In the genomic region with DNA sequence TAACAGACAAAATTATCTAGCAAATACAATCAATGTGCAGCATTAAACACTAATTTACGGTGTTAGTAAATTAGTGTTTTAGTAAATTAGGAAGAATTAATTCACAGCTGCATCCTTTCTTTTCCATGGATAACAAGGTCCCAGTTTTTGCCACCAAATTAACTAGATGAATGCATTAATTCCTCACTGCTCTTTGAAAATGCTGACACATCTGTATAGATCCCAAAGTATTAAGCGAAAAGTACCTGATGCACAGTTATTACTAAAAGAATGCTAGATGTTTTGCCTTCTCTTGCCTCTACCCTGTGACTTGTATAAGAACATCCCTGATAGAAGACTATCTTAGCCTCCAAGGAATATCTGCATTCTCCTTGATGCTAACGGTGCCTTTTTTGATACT, we compare ENCODE assay signal across 34 cellular contexts.
DNase-seq lines count a peak whose midpoint lies in the region; ATAC-seq, FAIRE-seq and TF ChIP-seq lines count a peak whose summit lies in the region.
"Had no signal": no experiment of that assay in that cellular context is flagged by ENCODE, and none has a peak within 500 bp of the region (broad histone marks: within the 10 kb centered on the region; RNA-seq: fewer than 3 reads in every experiment).

No MANE protein-coding gene starts in this region.

- TF ChIP-seq RAD21 in HepG2 (CRISPR knock-in tag; IDR thresholded peaks at IDR 0.05) = no peak
- TF ChIP-seq RAD21 in A549 (conservative IDR thresholded peaks at IDR 0.05 in 1 of 2, IDR thresholded peaks at IDR 0.05 in 1 of 2) = no peak
- no peak for TF ChIP-seq RAD21 in IMR-90 (IDR thresholded peaks at IDR 0.05; ENCODE audit: low read length)

- no peaks in the 10 kb centered on the region for H3K23me2 ChIP-seq in H9 (ENCODE audit: insufficient read length, low read depth, low read length, poor library complexity, severe bottlenecking)

- TF ChIP-seq CTCF in HepG2 (CRISPR knock-in tag; IDR thresholded peaks at IDR 0.05) (no peak), right lobe of liver (IDR thresholded peaks at IDR 0.05) (no peak), A549 (IDR thresholded peaks at IDR 0.05) (no peak), IMR-90 (conservative IDR thresholded peaks at IDR 0.05; ENCODE audit: low read depth, low read length) (no peak), H9 (conservative IDR thresholded peaks at IDR 0.05) (no peak)

- DNase-seq in HepG2 (ENCODE audit: low spot score) (no peak), right lobe of liver (no peak), A549 (ENCODE audit: low read depth in 1 of 2, low spot score in 1 of 2) (no peak), IMR-90 (no peak), NCI-H748 (lab: John Stamatoyannopoulos, UW; ENCODE audit: unreplicated experiment) (no peak), H9 (no peak)
- DNase-seq: 8988T; ACHN; AML-193; BE2C; C1 segment of cervical spinal cord; Caco-2; Calu3; CD4-positive, alpha-beta memory T cell; CD4-positive, alpha-beta T cell; CD4-positive, CD25-positive, alpha-beta regulatory T cell; CD8-positive, alpha-beta memory T cell; CD8-positive, alpha-beta T cell; COR-L47; DMS 273 treated with DMSO at 0.1 percent for 48 hours; DMS153; DMS53; DMS79; DMS79 treated with DMSO at 0.1 percent for 48 hours; DND-41; EL had no signal

- TF ChIP-seq EP300 in HepG2 (IDR thresholded peaks at IDR 0.05; ENCODE audit: low read depth in 2 of 2, low read length in 2 of 2) = no peak
- no peak for TF ChIP-seq EP300 in HepG2 (CRISPR knock-in tag; IDR thresholded peaks at IDR 0.05; ENCODE audit: borderline replicate concordance)
- TF ChIP-seq EP300 in A549 (IDR thresholded peaks at IDR 0.05) = no peak

- in situ Hi-C loops in HepG2 (cut with HindIII; ENCODE audit: extremely low pct_ligation_motif_present, low pct_unique_long_range_greater_than_20kb) = no loop called here
- in situ Hi-C loops in IMR-90 (cut with MboI; ENCODE audit: low sequenced_read_pairs) = no loop called here

- no peaks in the 10 kb centered on the region for H3K79me1 ChIP-seq in IMR-90 (ENCODE audit: low read depth in 1 of 2, low read length in 2 of 2)
- no peaks in the 10 kb centered on the region for H3K79me1 ChIP-seq in H9 (ENCODE audit: insufficient read depth, low read depth, low read length, poor library complexity, severe bottlenecking)

- H3K56ac ChIP-seq in IMR-90 (ENCODE audit: extremely low read depth, insufficient read depth, low read length) (no peak overlapping the region), H9 (ENCODE audit: insufficient read length, low read depth, low read length) (no peak overlapping the region)

- H3K14ac ChIP-seq in IMR-90 (replicated peaks; ENCODE audit: low read depth, low read length) = no peak overlapping the region
- no peak overlapping the region for H3K14ac ChIP-seq in H9 (ENCODE audit: insufficient read depth, low read length)

- no peak overlapping the region for H2AK9ac ChIP-seq in IMR-90 (replicated peaks; ENCODE audit: low read depth, low read length, poor library complexity)

- H2BK120ac ChIP-seq in IMR-90 (ENCODE audit: low read depth, low read length) = no peak overlapping the region
- no peak overlapping the region for H2BK120ac ChIP-seq in H9 (ENCODE audit: low read depth, low read length, poor library complexity, severe bottlenecking)

- H3K4me2 ChIP-seq in HepG2 (ENCODE audit: low read depth, low read length) = no peak overlapping the region
- no peak overlapping the region for H3K4me2 ChIP-seq in A549
- H3K4me2 ChIP-seq in IMR-90 (ENCODE audit: low read depth, low read length) = no peak overlapping the region
- H3K4me2 ChIP-seq in H9 (ENCODE audit: insufficient read depth, insufficient read length, low read length) = no peak overlapping the region
- H3K4me2 ChIP-seq: BLaER1; BLaER1 treated with 17β-estradiol and CSF1 and Interleukin-3, amounts not matched to agents 10 nM and 100 nM had no signal

- intact Hi-C loops in HepG2 (cut with micrococcal nuclease; ENCODE audit: unreplicated experiment) (no loop called here), right lobe of liver (cut with DNase I) (no loop called here), IMR-90 (cut with micrococcal nuclease) (no loop called here)

- H3K23ac ChIP-seq in IMR-90 (ENCODE audit: low read depth, low read length) = no peak overlapping the region
- no peak overlapping the region for H3K23ac ChIP-seq in H9 (ENCODE audit: insufficient read length, low read depth, low read length)

- FAIRE-seq in HepG2 (lab: Jason Lieb, UNC) (no peak), A549 (lab: Jason Lieb, UNC) (no peak)
- FAIRE-seq: A204.1, D721Med had no signal

- H3K27ac Mint-ChIP-seq in H9 = no peak overlapping the region
- H3K27ac Mint-ChIP-seq: B cell; CD14-positive monocyte; CD4-positive, alpha-beta memory T cell; CD4-positive, alpha-beta T cell; CD4-positive, CD25-positive, alpha-beta regulatory T cell; CD8-positive, alpha-beta memory T cell; CD8-positive, alpha-beta T cell had no signal

- H4K91ac ChIP-seq in IMR-90 (ENCODE audit: insufficient read depth, low read depth, low read length) = no peak overlapping the region
- H4K91ac ChIP-seq in H9 (ENCODE audit: insufficient read length, low read depth, low read length) = no peak overlapping the region

- TF ChIP-seq POLR2A in HepG2 (IDR thresholded peaks at IDR 0.05; ENCODE audit: insufficient read depth in 1 of 2, low read depth in 2 of 2, low read length in 2 of 2) (no peak), right lobe of liver (IDR thresholded peaks at IDR 0.05) (no peak), A549 (IDR thresholded peaks at IDR 0.05; ENCODE audit: low read length) (no peak), IMR-90 (IDR thresholded peaks at IDR 0.05; ENCODE audit: low read depth, low read length) (no peak)

- no peaks in the 10 kb centered on the region for H3K9me3 Mint-ChIP-seq in H9
- H3K9me3 Mint-ChIP-seq: CD14-positive monocyte; CD4-positive, alpha-beta memory T cell; CD4-positive, alpha-beta T cell; CD4-positive, CD25-positive, alpha-beta regulatory T cell; CD8-positive, alpha-beta memory T cell; CD8-positive, alpha-beta T cell had no signal

- H3K18ac ChIP-seq in IMR-90 (ENCODE audit: low read depth, low read length) (no peak overlapping the region), H9 (ENCODE audit: insufficient read length, low read depth, low read length) (no peak overlapping the region)

- H2AFZ ChIP-seq in HepG2 (ENCODE audit: low read length) (no peak overlapping the region), IMR-90 (replicated peaks; ENCODE audit: low read length, poor library complexity) (no peak overlapping the region), H9 (ENCODE audit: low read length) (no peak overlapping the region)

- no peak overlapping the region for H3K4ac ChIP-seq in IMR-90 (ENCODE audit: low read depth, low read length)
- no peak overlapping the region for H3K4ac ChIP-seq in H9 (ENCODE audit: low read depth, low read length)

- no peaks in the 10 kb centered on the region for H3K27me3 ChIP-seq in HepG2 (ENCODE audit: control insufficient read depth in 1 of 2, insufficient read depth in 2 of 2, low read length in 2 of 2)
- H3K27me3 ChIP-seq in right lobe of liver = no peaks in the 10 kb centered on the region
- H3K27me3 ChIP-seq in IMR-90 (ENCODE audit: control insufficient read depth, insufficient read depth, low read length) = no peaks in the 10 kb centered on the region
- no peaks in the 10 kb centered on the region for H3K27me3 ChIP-seq in H9 (ENCODE audit: insufficient read depth, low read length)
- H3K27me3 ChIP-seq: BE2C; BLaER1; BLaER1 treated with 17β-estradiol and CSF1 and Interleukin-3, amounts not matched to agents 10 nM and 100 nM had no signal

- H3K4me3 ChIP-seq in HepG2 (replicated peaks in 1 of 3; ENCODE audit: insufficient read depth in 1 of 3, low read depth in 2 of 3, low read length in 3 of 3) (no peak overlapping the region), right lobe of liver (no peak overlapping the region), A549 (no peak overlapping the region), IMR-90 (ENCODE audit: insufficient read depth, low read depth, low read length) (no peak overlapping the region)
- H3K4me3 ChIP-seq: BLaER1; BLaER1 treated with 17β-estradiol and CSF1 and Interleukin-3, amounts not matched to agents 10 nM and 100 nM had no signal

- H3K79me2 ChIP-seq in HepG2 (ENCODE audit: insufficient read depth, low read length) = no peaks in the 10 kb centered on the region
- no peaks in the 10 kb centered on the region for H3K79me2 ChIP-seq in H9 (ENCODE audit: insufficient read depth, low read length)

- H3K4me3 Mint-ChIP-seq in H9 = no peak overlapping the region
- H3K4me3 Mint-ChIP-seq: B cell; CD14-positive monocyte; CD4-positive, alpha-beta memory T cell; CD4-positive, alpha-beta T cell; CD4-positive, CD25-positive, alpha-beta regulatory T cell; CD8-positive, alpha-beta memory T cell; CD8-positive, alpha-beta T cell had no signal

- dilution Hi-C loops in IMR-90 (cut with HindIII; ENCODE audit: low sequenced_read_pairs, unreplicated experiment) = no loop called here

- H3K4me1 ChIP-seq in HepG2 (ENCODE audit: insufficient read depth, low read length) (no peaks in the 10 kb centered on the region), right lobe of liver (no peaks in the 10 kb centered on the region), A549 (no peaks in the 10 kb centered on the region), IMR-90 (ENCODE audit: control insufficient read depth, insufficient read depth, low read length) (no peaks in the 10 kb centered on the region), H9 (ENCODE audit: insufficient read depth, low read length) (no peaks in the 10 kb centered on the region; the same call in 1 of the 2 replicates)
- H3K4me1 ChIP-seq: BE2C, Caco-2 had no signal

- H3K9me1 ChIP-seq in IMR-90 (ENCODE audit: insufficient read depth, low read length) = no peaks in the 10 kb centered on the region

- no peak overlapping the region for H2BK5ac ChIP-seq in IMR-90 (ENCODE audit: low read depth, low read length, poor library complexity, severe bottlenecking)
- no peak overlapping the region for H2BK5ac ChIP-seq in H9 (ENCODE audit: insufficient read length, low read length)

- H3K4me1 Mint-ChIP-seq in H9 = peaks cover 32 to 40% of the 10 kb centered on the region in 2 experiments
- H3K4me1 Mint-ChIP-seq: B cell; CD4-positive, CD25-positive, alpha-beta regulatory T cell; CD8-positive, alpha-beta memory T cell had no signal

- no peaks in the 10 kb centered on the region; a peak in 1 of 7 replicates for H3K36me3 Mint-ChIP-seq in H9 (ENCODE audit: insufficient read depth in 1 of 3, low read depth in 3 of 3)
- H3K36me3 Mint-ChIP-seq: CD14-positive monocyte; CD4-positive, alpha-beta memory T cell; CD4-positive, CD25-positive, alpha-beta regulatory T cell; CD8-positive, alpha-beta memory T cell; CD8-positive, alpha-beta T cell had no signal

- H2BK15ac ChIP-seq in IMR-90 (ENCODE audit: low read depth, low read length) (no peak overlapping the region), H9 (ENCODE audit: low read depth, low read length) (no peak overlapping the region)

- H3K27ac ChIP-seq in HepG2 (ENCODE audit: extremely low read length, insufficient read depth, low read length) (no peak overlapping the region), right lobe of liver (no peak overlapping the region), A549 (no peak overlapping the region), IMR-90 (ENCODE audit: insufficient read depth, low read length) (no peak overlapping the region), H9 (ENCODE audit: insufficient read length, low read depth, low read length) (no peak overlapping the region)
- H3K27ac ChIP-seq: 22Rv1; BLaER1; BLaER1 treated with 17β-estradiol and CSF1 and Interleukin-3, amounts not matched to agents 10 nM and 100 nM; C4-2B had no signal

- no peak for ATAC-seq in HepG2
- no peak for ATAC-seq in right lobe of liver
- no peak for ATAC-seq in A549
- no peak for ATAC-seq in IMR-90 (ENCODE audit: low read depth)
- ATAC-seq: CD8-positive, alpha-beta T cell had no signal

- H4K8ac ChIP-seq in IMR-90 (ENCODE audit: low read depth in 2 of 2, low read length in 2 of 2) (no peak overlapping the region), H9 (replicated peaks; ENCODE audit: insufficient read length, low read depth, low read length) (no peak overlapping the region)

- H3K9ac ChIP-seq in HepG2 (ENCODE audit: insufficient read depth, low read depth, low read length) (no peak overlapping the region), IMR-90 (ENCODE audit: low read depth, low read length) (no peak overlapping the region), H9 (ENCODE audit: extremely low read depth, insufficient read length, low read length) (no peak overlapping the region)
- H3K9ac ChIP-seq: BLaER1; BLaER1 treated with 17β-estradiol and CSF1 and Interleukin-3, amounts not matched to agents 10 nM and 100 nM had no signal

- H2BK20ac ChIP-seq in IMR-90 (ENCODE audit: low read depth, low read length) (no peak overlapping the region), H9 (ENCODE audit: low read depth, low read length, poor library complexity, severe bottlenecking) (no peak overlapping the region)

- peaks cover 59% of the 10 kb centered on the region for H3K9me3 ChIP-seq in HepG2 (ENCODE audit: low read length)
- H3K9me3 ChIP-seq in right lobe of liver = no peaks in the 10 kb centered on the region
- no peaks in the 10 kb centered on the region for H3K9me3 ChIP-seq in A549
- H3K9me3 ChIP-seq in IMR-90 (ENCODE audit: control insufficient read depth, insufficient read depth, low read length) = no peaks in the 10 kb centered on the region; the same call in 1 of the 2 replicates
- H3K9me3 ChIP-seq in H9 (ENCODE audit: control insufficient read depth, low read depth, low read length) = no peaks in the 10 kb centered on the region
- H3K9me3 ChIP-seq: BE2C; BLaER1; BLaER1 treated with 17β-estradiol and CSF1 and Interleukin-3, amounts not matched to agents 10 nM and 100 nM; Caco-2 had no signal

- H4K5ac ChIP-seq in IMR-90 (ENCODE audit: low read depth, low read length) (no peak overlapping the region), H9 (ENCODE audit: insufficient read length, low read depth, low read length) (no peak overlapping the region)

- no peak overlapping the region for H3T11ph ChIP-seq in H9 (ENCODE audit: low read length)

- H3K36me3 ChIP-seq in HepG2 (replicated peaks in 1 of 2; ENCODE audit: control insufficient read depth in 1 of 2, insufficient read depth in 2 of 2, low read length in 2 of 2) (no peaks in the 10 kb centered on the region), right lobe of liver (no peaks in the 10 kb centered on the region), IMR-90 (ENCODE audit: control insufficient read depth, insufficient read depth, low read length) (no peaks in the 10 kb centered on the region)
- H3K36me3 ChIP-seq: BE2C; BLaER1; BLaER1 treated with 17β-estradiol and CSF1 and Interleukin-3, amounts not matched to agents 10 nM and 100 nM had no signal

- POLR2A ChIA-PET in HepG2 (lab: Yijun Ruan, JAX) = no interaction called here
- POLR2A ChIA-PET in A549 (lab: Yijun Ruan, JAX) = no interaction called here
- POLR2A ChIA-PET in IMR-90 (lab: Charles Lee; ENCODE audit: unreplicated experiment) = no interaction called here

- no peak overlapping the region for H2BK12ac ChIP-seq in H9 (ENCODE audit: insufficient read length, low read depth, low read length)

- no peaks in the 10 kb centered on the region for H4K20me1 ChIP-seq in HepG2 (ENCODE audit: insufficient read depth, low read length)
- H4K20me1 ChIP-seq in IMR-90 (ENCODE audit: insufficient read depth, low read length) = no peaks in the 10 kb centered on the region
- H4K20me1 ChIP-seq in H9 (ENCODE audit: control insufficient read depth, insufficient read depth, insufficient read length) = no peaks in the 10 kb centered on the region
- H4K20me1 ChIP-seq: BLaER1; BLaER1 treated with 17β-estradiol and CSF1 and Interleukin-3, amounts not matched to agents 10 nM and 100 nM had no signal

- H3K27me3 Mint-ChIP-seq in H9 (ENCODE audit: low read depth) = no peaks in the 10 kb centered on the region
- H3K27me3 Mint-ChIP-seq: CD4-positive, alpha-beta memory T cell; CD4-positive, alpha-beta T cell; CD4-positive, CD25-positive, alpha-beta regulatory T cell; CD8-positive, alpha-beta memory T cell had no signal

- CTCF ChIA-PET in HepG2 (lab: Yijun Ruan, JAX; ENCODE audit: low intra/inter-chr PET ratio, low total read pairs) = no interaction called here
- CTCF ChIA-PET in A549 (lab: Yijun Ruan, JAX) = no interaction called here
- CTCF ChIA-PET in IMR-90 (lab: Yijun Ruan, JAX) = no interaction called here

- no TSS peak for BruUV-seq in HepG2 (replicated peaks; lab: Mats Ljungman, UMichigan)
- no TSS peak for BruUV-seq in IMR-90 (replicated peaks; lab: Mats Ljungman, UMichigan)

- WGBS in HepG2 (ENCODE audit: low lambda C conversion rate) = 10% methylated on average over 3 of the region's 3 CpGs
- WGBS in right lobe of liver (ENCODE audit: insufficient coverage, low coverage, low lambda C conversion rate, missing lambda C conversion rate) = 70% methylated on average over 3 of the region's 3 CpGs
- 12% methylated on average over 3 of the region's 3 CpGs for WGBS in A549 (ENCODE audit: missing lambda C conversion rate)
- 60% methylated on average over 1 of the region's 3 CpGs; no CpG with 5 or more reads in 1 of the 2 experiments for WGBS in IMR-90 (ENCODE audit: extremely low coverage in 2 of 2, insufficient read length in 1 of 2), 2 experiments
- WGBS in H9 (ENCODE audit: extremely low coverage, insufficient read length, low lambda C conversion rate) = no CpG with 5 or more reads among the region's 3 CpGs

- no peak overlapping the region for H2AK5ac ChIP-seq in IMR-90 (ENCODE audit: low read depth, low read length)
- no peak overlapping the region for H2AK5ac ChIP-seq in H9 (ENCODE audit: insufficient read length, low read length)
